Comparison of ENCODE assay signal across 9 cellular contexts in genomic region chr6:151325075-151326050, GRCh38.
A peak's percentile ranks its signal among the peaks of the same experiment; 100 is the strongest.
DNase-seq lines count a peak whose midpoint lies in the region; ATAC-seq, FAIRE-seq and TF ChIP-seq lines count a peak whose summit lies in the region.
"Had no signal": no experiment of that assay in that cellular context is flagged by ENCODE, and none has a peak within 500 bp of the region (broad histone marks: within the 10 kb centered on the region; RNA-seq: fewer than 3 reads in every experiment).

No MANE protein-coding gene starts in this region.

- no peak overlapping the region for H4K5ac ChIP-seq in H9 (ENCODE audit: insufficient read length, low read depth, low read length)

- no peak overlapping the region for H3K4ac ChIP-seq in H9 (ENCODE audit: low read depth, low read length)

- H2BK20ac ChIP-seq in H9 (ENCODE audit: low read depth, low read length, poor library complexity, severe bottlenecking): no peak overlapping the region

- H3K79me2 ChIP-seq in H9 (ENCODE audit: insufficient read depth, low read length): no peaks in the 10 kb centered on the region

- H3K4me1 ChIP-seq in H9 (ENCODE audit: insufficient read depth, low read length): no peaks in the 10 kb centered on the region
- H3K4me1 ChIP-seq in kidney (ENCODE audit: control insufficient read depth in 1 of 2, insufficient read depth in 1 of 2, low read depth in 1 of 2, low read length in 2 of 2): peaks cover 8% of the 10 kb centered on the region in 2 donors

- intact Hi-C loops in kidney (cut with DNase I): loop anchor here (5.0 kb wide), 1 partner anchor 433 kb away; no protein-coding TSS in a partner anchor

- H3K14ac ChIP-seq in H9 (ENCODE audit: insufficient read depth, low read length): peak overlapping the region; percentile 32; the same call in 1 of the 2 replicates

- H3K79me1 ChIP-seq in H9 (ENCODE audit: insufficient read depth, low read depth, low read length, poor library complexity, severe bottlenecking): no peaks in the 10 kb centered on the region

- peaks cover 3 to 9% (median 3%) of the 10 kb centered on the region in 3 experiments; a peak in 3 of 7 replicates for H3K36me3 Mint-ChIP-seq in H9 (ENCODE audit: insufficient read depth in 1 of 3, low read depth in 3 of 3)
- no peaks in the 10 kb centered on the region for H3K36me3 Mint-ChIP-seq in stimulated activated effector memory CD8-positive, alpha-beta T cell treated with anti-CD3 and anti-CD28 coated beads, Interleukin-12 subunit alpha, Interleukin-12 subunit beta, amount 100 ng/mL, for 72 hours

- H3K56ac ChIP-seq in H9 (ENCODE audit: insufficient read length, low read depth, low read length): no peak overlapping the region

- H3K4me3 Mint-ChIP-seq in H9: peak overlapping the region; percentile 66 to 83
- H3K4me3 Mint-ChIP-seq in stimulated activated effector memory CD8-positive, alpha-beta T cell treated with anti-CD3 and anti-CD28 coated beads, Interleukin-12 subunit alpha, Interleukin-12 subunit beta, amount 100 ng/mL, for 72 hours: peak overlapping the region; percentile 66

- TF ChIP-seq CTCF in H9 (conservative IDR thresholded peaks at IDR 0.05): no peak
- no peak for TF ChIP-seq CTCF in kidney (IDR thresholded peaks at IDR 0.05; ENCODE audit: borderline replicate concordance, extremely low read depth, insufficient read depth)
- TF ChIP-seq CTCF in GM20000 (IDR thresholded peaks at IDR 0.05; ENCODE audit: extremely low read depth, missing control alignments): no peak

- FAIRE-seq in kidney (lab: Jason Lieb, UNC): no peak
- FAIRE-seq: GM18507 had no signal

- peak overlapping the region; percentile 37 for H3K18ac ChIP-seq in H9 (ENCODE audit: insufficient read length, low read depth, low read length)

- ATAC-seq in stimulated activated effector memory CD8-positive, alpha-beta T cell treated with anti-CD3 and anti-CD28 coated beads, Interleukin-12 subunit alpha, Interleukin-12 subunit beta, amount 100 ng/mL, for 72 hours: peak; percentile 47
- ATAC-seq in GM21367 (IDR thresholded peaks at IDR 0.05; ENCODE audit: unreplicated experiment): no peak

- peak overlapping the region; percentile 56 for H3K9ac ChIP-seq in H9 (ENCODE audit: extremely low read depth, insufficient read length, low read length)
- H3K9ac ChIP-seq in kidney (ENCODE audit: low read length in 2 of 2): peak overlapping the region; percentile 30 to 83

- no peak overlapping the region for H3T11ph ChIP-seq in H9 (ENCODE audit: low read length)

- no peak overlapping the region for H2BK12ac ChIP-seq in H9 (ENCODE audit: insufficient read length, low read depth, low read length)

- H3K27ac ChIP-seq in H9 (ENCODE audit: insufficient read length, low read depth, low read length): no peak overlapping the region
- peak overlapping the region; percentile 44 to 68 for H3K27ac ChIP-seq in kidney (ENCODE audit: low read depth in 2 of 2, low read length in 2 of 2)

- no peaks in the 10 kb centered on the region for H3K27me3 ChIP-seq in H9 (ENCODE audit: insufficient read depth, low read length)

- no peak overlapping the region for H4K91ac ChIP-seq in H9 (ENCODE audit: insufficient read length, low read depth, low read length)

- H3K23ac ChIP-seq in H9 (ENCODE audit: insufficient read length, low read depth, low read length): no peak overlapping the region

- H3K36me3 ChIP-seq in kidney (ENCODE audit: control insufficient read depth in 1 of 2, insufficient read depth in 2 of 2, low read length in 2 of 2): no peaks in the 10 kb centered on the region

- peaks cover 17% of the 10 kb centered on the region for H3K27me3 Mint-ChIP-seq in H9 (ENCODE audit: low read depth)

- DNase-seq in A172 (ENCODE audit: low spot score) (peak; percentile 66), H9 (peak; percentile 55), SKM-1 treated with dmso at 0.1 percent for 144 hours (lab: John Stamatoyannopoulos, UW; ENCODE audit: unreplicated experiment) (peak; percentile 25), cerebellar cortex (ENCODE audit: low spot score) (peak; percentile 64), kidney (peak; percentile 87), GM20000 (ENCODE audit: low spot score) (no peak)
- no peak for DNase-seq in stimulated activated effector memory CD8-positive, alpha-beta T cell treated with anti-CD3 and anti-CD28 coated beads, Interleukin-12 subunit alpha, Interleukin-12 subunit beta, amount 100 ng/mL, for 72 hours (ENCODE audit: low spot score in 2 of 2)

- no peak overlapping the region for H2AFZ ChIP-seq in H9 (ENCODE audit: low read length)

- H3K27ac Mint-ChIP-seq in H9: no peak overlapping the region
- H3K27ac Mint-ChIP-seq in stimulated activated effector memory CD8-positive, alpha-beta T cell treated with anti-CD3 and anti-CD28 coated beads, Interleukin-12 subunit alpha, Interleukin-12 subunit beta, amount 100 ng/mL, for 72 hours: no peak overlapping the region

- H4K20me1 ChIP-seq in H9 (ENCODE audit: control insufficient read depth, insufficient read depth, insufficient read length): no peaks in the 10 kb centered on the region

- no CpG with 5 or more reads among the region's 46 CpGs for whole genome bisulfite sequencing in H9 (ENCODE audit: extremely low coverage, insufficient read length, low lambda C conversion rate)

- H3K4me3 ChIP-seq in kidney (ENCODE audit: low read length in 2 of 2): peak overlapping the region; percentile 58 to 73

- H3K23me2 ChIP-seq in H9 (ENCODE audit: insufficient read length, low read depth, low read length, poor library complexity, severe bottlenecking): no peaks in the 10 kb centered on the region

- no peak overlapping the region for H2AK5ac ChIP-seq in H9 (ENCODE audit: insufficient read length, low read length)

- no peak overlapping the region for H2BK120ac ChIP-seq in H9 (ENCODE audit: low read depth, low read length, poor library complexity, severe bottlenecking)

- H3K9me3 ChIP-seq in H9 (ENCODE audit: control insufficient read depth, low read depth, low read length) (no peaks in the 10 kb centered on the region), kidney (ENCODE audit: control insufficient read depth in 1 of 2, low read length in 2 of 2) (no peaks in the 10 kb centered on the region)

- no peaks in the 10 kb centered on the region; a peak in 1 of 5 replicates for H3K9me3 Mint-ChIP-seq in H9
- no peaks in the 10 kb centered on the region for H3K9me3 Mint-ChIP-seq in stimulated activated effector memory CD8-positive, alpha-beta T cell treated with anti-CD3 and anti-CD28 coated beads, Interleukin-12 subunit alpha, Interleukin-12 subunit beta, amount 100 ng/mL, for 72 hours

- no peak overlapping the region for H2BK5ac ChIP-seq in H9 (ENCODE audit: insufficient read length, low read length)

- H4K8ac ChIP-seq in H9 (replicated peaks; ENCODE audit: insufficient read length, low read depth, low read length): no peak overlapping the region

- H3K4me2 ChIP-seq in H9 (ENCODE audit: insufficient read depth, insufficient read length, low read length): peak overlapping the region; percentile 59

- peaks cover 18 to 23% of the 10 kb centered on the region in 2 experiments for H3K4me1 Mint-ChIP-seq in H9
- H3K4me1 Mint-ChIP-seq in stimulated activated effector memory CD8-positive, alpha-beta T cell treated with anti-CD3 and anti-CD28 coated beads, Interleukin-12 subunit alpha, Interleukin-12 subunit beta, amount 100 ng/mL, for 72 hours: peaks cover 24% of the 10 kb centered on the region

- no peak overlapping the region for H2BK15ac ChIP-seq in H9 (ENCODE audit: low read depth, low read length)

Comparison
In these comparisons a context has a peak if more than half of its experiments do, and no peak if none do; other contexts are left out.
1. DNase-seq: peak in A172 (single experiment), H9 (single experiment), SKM-1 treated with dmso at 0.1 percent for 144 hours (single experiment), cerebellar cortex (single experiment) and kidney (single experiment); none in stimulated activated effector memory CD8-positive, alpha-beta T cell treated with anti-CD3 and anti-CD28 coated beads, Interleukin-12 subunit alpha, Interleukin-12 subunit beta, amount 100 ng/mL, for 72 hours (0 of 2) and GM20000 (single experiment).